In genomic region chr1:247104965-247105364, GRCh38 we compare ENCODE assay signal across 9 cellular contexts. TPM values are rescaled to one million over a fixed set of nuclear protein-coding genes. Genes with fewer than 3 reads are reported as not detected.
A peak's percentile ranks its signal among the peaks of the same experiment; 100 is the strongest.
DNase-seq lines count a peak whose midpoint lies in the region; ATAC-seq and TF ChIP-seq lines count a peak whose summit lies in the region.
"Had no signal": no experiment of that assay in that cellular context is flagged by ENCODE, and none has a peak within 500 bp of the region (broad histone marks: within the 10 kb centered on the region; RNA-seq: fewer than 3 reads in every experiment).

No MANE protein-coding gene starts in this region.

- POLR2A ChIA-PET in activated CD4-positive, alpha-beta T cell treated with anti-CD3 and anti-CD28 coated beads, Interleukin-2, amount 10 ng/mL, durations not matched to agents 7 days and 5 days (lab: Charles Lee): no interaction called here
- POLR2A ChIA-PET in activated CD4-positive, alpha-beta T cell treated with anti-CD3 and anti-CD28 coated beads for 36 hours (lab: Charles Lee): no interaction called here
- POLR2A ChIA-PET in Panc1 (lab: Charles Lee): interaction anchor here (1.0 kb wide), 1 partner anchor 26 kb away, joined by 5 read pairs; the partner anchor contains the start of gene ZNF670

- H3K27me3 Mint-ChIP-seq in activated CD4-positive, alpha-beta T cell treated with anti-CD3 and anti-CD28 coated beads, Interleukin-2, amount 10 ng/mL, durations not matched to agents 7 days and 5 days: peaks cover 24% of the 10 kb centered on the region
- H3K27me3 Mint-ChIP-seq in activated CD4-positive, alpha-beta T cell treated with anti-CD3 and anti-CD28 coated beads for 36 hours: peaks cover 21% of the 10 kb centered on the region

- H3K9me3 Mint-ChIP-seq in activated CD4-positive, alpha-beta T cell treated with anti-CD3 and anti-CD28 coated beads, Interleukin-2, amount 10 ng/mL, durations not matched to agents 7 days and 5 days: peaks cover 48% of the 10 kb centered on the region
- peaks cover 26% of the 10 kb centered on the region for H3K9me3 Mint-ChIP-seq in activated CD4-positive, alpha-beta T cell treated with anti-CD3 and anti-CD28 coated beads for 36 hours (ENCODE audit: low read depth)

- H3K27ac ChIP-seq in Panc1 (ENCODE audit: low read length): peak overlapping the region; percentile 65
- H3K27ac ChIP-seq in skeletal muscle tissue (ENCODE audit: low read depth, low read length): no peak overlapping the region

- no peak for DNase-seq in activated CD4-positive, alpha-beta T cell treated with anti-CD3 and anti-CD28 coated beads, Interleukin-2, amount 10 ng/mL, durations not matched to agents 7 days and 5 days
- DNase-seq in activated CD4-positive, alpha-beta T cell treated with anti-CD3 and anti-CD28 coated beads for 36 hours: no peak
- DNase-seq in Panc1 (ENCODE audit: low read depth, low spot score) (no peak), globus pallidus (ENCODE audit: low spot score) (peak; percentile 26), NCI-H2081 treated with DMSO at 0.1 percent for 48 hours (lab: John Stamatoyannopoulos, UW) (no peak), GM19240 (ENCODE audit: insufficient read length, low spot score) (no peak), NCI-H69 (lab: John Stamatoyannopoulos, UW) (no peak)

- peaks cover 6% of the 10 kb centered on the region; the same call in 1 of the 2 replicates for H3K4me1 ChIP-seq in Panc1 (ENCODE audit: control insufficient read depth, insufficient read depth, low read length)
- H3K4me1 ChIP-seq in skeletal muscle tissue (ENCODE audit: control insufficient read depth in 3 of 3, insufficient read depth in 3 of 3, low read length in 3 of 3): peaks cover 0 to 14% (median 6%) of the 10 kb centered on the region in 3 donors

- TF ChIP-seq CTCF in Panc1 (IDR thresholded peaks at IDR 0.05): no peak

- no TSS peak for BruUV-seq in Panc1 (replicated peaks; lab: Mats Ljungman, UMichigan)

- no peak for ATAC-seq in activated CD4-positive, alpha-beta T cell treated with anti-CD3 and anti-CD28 coated beads for 36 hours
- no peak for ATAC-seq in Panc1

- peaks cover 20% of the 10 kb centered on the region for H3K4me1 Mint-ChIP-seq in activated CD4-positive, alpha-beta T cell treated with anti-CD3 and anti-CD28 coated beads, Interleukin-2, amount 10 ng/mL, durations not matched to agents 7 days and 5 days
- H3K4me1 Mint-ChIP-seq in activated CD4-positive, alpha-beta T cell treated with anti-CD3 and anti-CD28 coated beads for 36 hours: peaks cover 21% of the 10 kb centered on the region

- CTCF ChIA-PET in activated CD4-positive, alpha-beta T cell treated with anti-CD3 and anti-CD28 coated beads, Interleukin-2, amount 10 ng/mL, durations not matched to agents 7 days and 5 days (lab: Charles Lee): interaction anchor here (0.6 kb wide), 1 partner anchor 20 kb away, joined by 3 read pairs; no protein-coding TSS in a partner anchor
- CTCF ChIA-PET in activated CD4-positive, alpha-beta T cell treated with anti-CD3 and anti-CD28 coated beads for 36 hours (lab: Charles Lee): no interaction called here
- CTCF ChIA-PET in Panc1 (lab: Charles Lee): no interaction called here

- H3K27me3 ChIP-seq in Panc1 (ENCODE audit: control insufficient read depth, insufficient read depth, low read length) (no peaks in the 10 kb centered on the region), skeletal muscle tissue (ENCODE audit: control insufficient read depth in 3 of 3, insufficient read depth in 3 of 3, low read length in 3 of 3) (no peaks in the 10 kb centered on the region)

- H3K9ac ChIP-seq in skeletal muscle tissue (ENCODE audit: low read depth in 1 of 3, low read length in 3 of 3): peak overlapping the region; percentile 42 to 48 (median 44)

- in situ Hi-C loops in Panc1 (cut with HindIII; ENCODE audit: low pct_unique_long_range_greater_than_20kb, low sequenced_read_pairs): no loop called here

- intact Hi-C loops in activated CD4-positive, alpha-beta T cell treated with anti-CD3 and anti-CD28 coated beads for 36 hours (cut with DNase I, micrococcal nuclease): loop anchor here (1.0 to 10.0 kb wide), 9 partner anchors 27 to 540 kb away; partner anchors contain the start of genes CNST (in 2 of the 2), TFB2M (in 2 of the 2), ZNF496 (in 2 of the 2) and ZNF670 (in 2 of the 2)
- intact Hi-C loops in Panc1 (cut with micrococcal nuclease; ENCODE audit: unreplicated experiment): no loop called here

- H3K4me3 ChIP-seq in Panc1 (ENCODE audit: low read depth in 2 of 2, low read length in 2 of 2) (peak overlapping the region; percentile 59 to 78), skeletal muscle tissue (ENCODE audit: low read length in 3 of 3) (peak overlapping the region; percentile 90 to 96 (median 93))
- H3K4me3 ChIP-seq: lung had no signal

- no peak overlapping the region for H3K27ac Mint-ChIP-seq in activated CD4-positive, alpha-beta T cell treated with anti-CD3 and anti-CD28 coated beads, Interleukin-2, amount 10 ng/mL, durations not matched to agents 7 days and 5 days
- no peak overlapping the region for H3K27ac Mint-ChIP-seq in activated CD4-positive, alpha-beta T cell treated with anti-CD3 and anti-CD28 coated beads for 36 hours

- H3K36me3 Mint-ChIP-seq in activated CD4-positive, alpha-beta T cell treated with anti-CD3 and anti-CD28 coated beads, Interleukin-2, amount 10 ng/mL, durations not matched to agents 7 days and 5 days (ENCODE audit: low read depth): peaks cover 47% of the 10 kb centered on the region
- peaks cover 35% of the 10 kb centered on the region for H3K36me3 Mint-ChIP-seq in activated CD4-positive, alpha-beta T cell treated with anti-CD3 and anti-CD28 coated beads for 36 hours (ENCODE audit: low read depth)

- H3K9me3 ChIP-seq in Panc1 (ENCODE audit: control insufficient read depth, insufficient read depth, low read depth, low read length) (peaks cover 31% of the 10 kb centered on the region), skeletal muscle tissue (ENCODE audit: control insufficient read depth in 3 of 3, low read length in 3 of 3) (peaks cover 0 to 7% (median 6%) of the 10 kb centered on the region in 3 donors)

- peak overlapping the region; percentile 86 for H3K4me3 Mint-ChIP-seq in activated CD4-positive, alpha-beta T cell treated with anti-CD3 and anti-CD28 coated beads, Interleukin-2, amount 10 ng/mL, durations not matched to agents 7 days and 5 days
- H3K4me3 Mint-ChIP-seq in activated CD4-positive, alpha-beta T cell treated with anti-CD3 and anti-CD28 coated beads for 36 hours: no peak overlapping the region

- H3K36me3 ChIP-seq in Panc1 (ENCODE audit: control insufficient read depth, insufficient read depth, low read length): peaks cover 17% of the 10 kb centered on the region
- peaks cover 18 to 21% (median 19%) of the 10 kb centered on the region in 3 donors for H3K36me3 ChIP-seq in skeletal muscle tissue (ENCODE audit: control insufficient read depth in 3 of 3, insufficient read depth in 3 of 3, low read length in 3 of 3)

RNA-seq across cellular contexts. Expression of gene ZNF669, which starts 0.8 kb away (rescaled TPM):
- total RNA-seq in activated CD4-positive, alpha-beta T cell treated with anti-CD3 and anti-CD28 coated beads, Interleukin-2, amount 10 ng/mL, durations not matched to agents 7 days and 5 days: 10 to 100 TPM in 1 of 2 experiments, 1 to 10 TPM in 1; 9.9 to 10.0 TPM
- 1 to 10 TPM; 6.9 to 8.8 TPM for total RNA-seq in activated CD4-positive, alpha-beta T cell treated with anti-CD3 and anti-CD28 coated beads for 36 hours
- total RNA-seq in Panc1 (2021; ENCODE audit: unreplicated experiment): 13.9 TPM
- polyA plus RNA-seq in Panc1 (2012; ENCODE audit: insufficient read length): 6.7 TPM
- total RNA-seq in skeletal muscle tissue: 11.0 TPM

RNA-seq across cellular contexts. Expression of gene ZNF670, which starts 26.4 kb away (rescaled TPM):
- total RNA-seq in activated CD4-positive, alpha-beta T cell treated with anti-CD3 and anti-CD28 coated beads, Interleukin-2, amount 10 ng/mL, durations not matched to agents 7 days and 5 days: 1 to 10 TPM; 1.1 to 1.2 TPM
- 1 to 10 TPM; 4.3 to 4.9 TPM for total RNA-seq in activated CD4-positive, alpha-beta T cell treated with anti-CD3 and anti-CD28 coated beads for 36 hours
- 6.4 TPM for total RNA-seq in Panc1 (2021; ENCODE audit: unreplicated experiment)
- polyA plus RNA-seq in Panc1 (2012; ENCODE audit: insufficient read length): 2.6 TPM
- total RNA-seq in skeletal muscle tissue: 3.7 TPM
